ENCODE assay signal across 8 cellular contexts in the genomic region with DNA sequence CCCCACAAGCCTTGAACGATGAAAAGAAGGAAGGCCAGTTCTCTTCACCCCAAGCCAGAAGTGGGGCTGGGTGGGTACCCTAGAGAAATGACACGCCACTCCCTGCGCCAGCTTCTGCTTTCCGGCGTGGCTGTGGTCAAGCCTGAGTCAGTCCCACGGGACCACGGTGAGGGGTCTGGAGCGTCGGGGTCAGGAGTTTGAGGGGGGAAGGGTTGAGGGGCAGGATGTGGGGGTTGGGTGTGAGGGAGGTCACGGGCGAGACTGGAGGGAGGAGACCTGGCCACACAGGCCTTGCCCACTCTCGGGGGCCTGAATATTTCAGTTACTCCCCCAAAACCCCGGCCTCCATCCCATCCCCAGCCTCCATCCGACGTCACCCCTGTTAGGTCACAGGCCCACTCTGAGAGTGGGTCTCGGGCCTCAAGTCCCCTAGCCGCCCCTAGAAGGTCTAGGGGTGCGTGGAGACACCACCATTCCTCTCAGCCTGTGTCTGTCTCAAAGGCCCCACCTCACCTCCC. TPM values are rescaled to one million over a fixed set of nuclear protein-coding genes. Genes with fewer than 3 reads are reported as not detected.
A peak's percentile ranks its signal among the peaks of the same experiment; 100 is the strongest.
DNase-seq lines count a peak whose midpoint lies in the region; ATAC-seq lines count a peak whose summit lies in the region.
"Had no signal": no experiment of that assay in that cellular context is flagged by ENCODE, and none has a peak within 500 bp of the region (broad histone marks: within the 10 kb centered on the region; RNA-seq: fewer than 3 reads in every experiment).

No MANE protein-coding gene starts in this region.

- no peaks in the 10 kb centered on the region for H3K9me3 Mint-ChIP-seq in naive thymus-derived CD8-positive, alpha-beta T cell

- H3K36me3 ChIP-seq in KOPT-K1 (ENCODE audit: insufficient read depth, low read length): peaks cover 17% of the 10 kb centered on the region; the same call in 1 of the 2 replicates
- H3K36me3 ChIP-seq in duodenal mucosa (ENCODE audit: control insufficient read depth in 1 of 2, insufficient read depth in 2 of 2, low read length in 2 of 2): peaks cover 5 to 26% of the 10 kb centered on the region in 2 donors

- no peaks in the 10 kb centered on the region for H3K9me3 ChIP-seq in KOPT-K1 (ENCODE audit: insufficient read depth, low read length, poor library complexity, severe bottlenecking)
- H3K9me3 ChIP-seq in duodenal mucosa (ENCODE audit: control insufficient read depth in 1 of 2, low read length in 2 of 2): no peaks in the 10 kb centered on the region

- peak overlapping the region; percentile 88 to 92 for H3K4me3 ChIP-seq in duodenal mucosa (ENCODE audit: low read depth in 1 of 2, low read length in 2 of 2)

- H3K27me3 ChIP-seq in duodenal mucosa (ENCODE audit: control insufficient read depth in 1 of 2, insufficient read depth in 2 of 2, low read length in 2 of 2): no peaks in the 10 kb centered on the region

- H3K4me1 Mint-ChIP-seq in naive thymus-derived CD8-positive, alpha-beta T cell: peaks cover 4 to 58% (median 16%) of the 10 kb centered on the region in 4 donors

- DNase-seq in naive thymus-derived CD8-positive, alpha-beta T cell: peak in 2 of 10 donors; percentile 41 to 67
- no peak for DNase-seq in activated CD4-positive, alpha-beta T cell treated with anti-CD3 and anti-CD28 coated beads, Interleukin-2, amount 50 U/mL, for 4 hours

- peaks cover 18 to 23% of the 10 kb centered on the region in 2 donors for H3K4me1 ChIP-seq in duodenal mucosa (ENCODE audit: control insufficient read depth in 1 of 2, insufficient read depth in 2 of 2, low read length in 2 of 2)

- POLR2A ChIA-PET in naive thymus-derived CD8-positive, alpha-beta T cell (lab: Charles Lee): no interaction called here

- H3K9ac ChIP-seq in duodenal mucosa (ENCODE audit: low read depth in 1 of 2, low read length in 2 of 2): peak overlapping the region; percentile 79 to 91

- H3K27ac ChIP-seq in KOPT-K1 (ENCODE audit: low read depth, low read length, poor library complexity, severe bottlenecking): peak overlapping the region; percentile 47
- H3K27ac ChIP-seq in duodenal mucosa (ENCODE audit: low read depth, low read length): peak overlapping the region; percentile 73

- peak; percentile 14 for ATAC-seq in GM19438 (IDR thresholded peaks at IDR 0.05; ENCODE audit: low read depth, unreplicated experiment)
- ATAC-seq in naive thymus-derived CD8-positive, alpha-beta T cell: no peak
- ATAC-seq in HG03139 (IDR thresholded peaks at IDR 0.05; ENCODE audit: unreplicated experiment): no peak
- ATAC-seq in GM18873 (IDR thresholded peaks at IDR 0.05; ENCODE audit: low FRiP score, unreplicated experiment): no peak

- peaks cover 0 to 14% (median 2%) of the 10 kb centered on the region in 3 donors for H3K36me3 Mint-ChIP-seq in naive thymus-derived CD8-positive, alpha-beta T cell

- H3K27me3 Mint-ChIP-seq in naive thymus-derived CD8-positive, alpha-beta T cell: no peaks in the 10 kb centered on the region

- peak overlapping the region in 9 of 10 donors; percentile 47 to 91 (median 76) for H3K27ac Mint-ChIP-seq in naive thymus-derived CD8-positive, alpha-beta T cell

- peak overlapping the region; percentile 70 to 93 (median 89) for H3K4me3 Mint-ChIP-seq in naive thymus-derived CD8-positive, alpha-beta T cell

RNA-seq across cellular contexts. Expression of a gene that starts 0.5 kb away (rescaled TPM):
- total RNA-seq in naive thymus-derived CD8-positive, alpha-beta T cell: 10 to 100 TPM; 13.7 to 15.3 TPM
- 1 to 10 TPM; 3.3 to 7.1 (median 5.4) TPM for polyA plus RNA-seq in naive thymus-derived CD8-positive, alpha-beta T cell

RNA-seq across cellular contexts. Expression of a gene that starts 19.9 kb away (rescaled TPM):
- total RNA-seq in naive thymus-derived CD8-positive, alpha-beta T cell: 1 to 10 TPM; 5.8 to 7.0 TPM
- polyA plus RNA-seq in naive thymus-derived CD8-positive, alpha-beta T cell: 10 to 100 TPM in 1 of 3 donors, 1 to 10 TPM in 2; 5.1 to 12.2 (median 9.4) TPM

RNA-seq across cellular contexts. Expression of a gene that starts 20.1 kb away (rescaled TPM):
- 10 to 100 TPM; 20.9 to 21.5 TPM for total RNA-seq in naive thymus-derived CD8-positive, alpha-beta T cell
- 10 to 100 TPM in 1 of 3 donors, 1 to 10 TPM in 2; 1.5 to 11.7 (median 3.6) TPM for polyA plus RNA-seq in naive thymus-derived CD8-positive, alpha-beta T cell

RNA-seq across cellular contexts. Expression of a gene that starts 30.7 kb away (rescaled TPM):
- 1 to 10 TPM; 2.9 to 3.8 TPM for total RNA-seq in naive thymus-derived CD8-positive, alpha-beta T cell
- polyA plus RNA-seq in naive thymus-derived CD8-positive, alpha-beta T cell: 1 to 10 TPM; 1.3 to 2.3 (median 1.8) TPM

RNA-seq across cellular contexts. Expression of a gene that starts 53.1 kb away (rescaled TPM):
- not detected for total RNA-seq in naive thymus-derived CD8-positive, alpha-beta T cell
- not detected for polyA plus RNA-seq in naive thymus-derived CD8-positive, alpha-beta T cell
- total RNA-seq: activated CD8-positive, alpha-beta memory T cell treated with anti-CD3 and anti-CD28 coated beads for 36 hours had no signal
